ENCODE assay signal across 8 cellular contexts in genomic region chr14:50082308-50082742, GRCh38. TPM values are rescaled to one million over a fixed set of nuclear protein-coding genes. Genes with fewer than 3 reads are reported as not detected.
DNase-seq lines count a peak whose midpoint lies in the region; ATAC-seq and TF ChIP-seq lines count a peak whose summit lies in the region.

No MANE protein-coding gene starts in this region.

- peaks cover 47% of the 10 kb centered on the region for H3K36me3 Mint-ChIP-seq in activated CD4-positive, alpha-beta T cell treated with anti-CD3 and anti-CD28 coated beads, Interleukin-2, amount 10 ng/mL, durations not matched to agents 7 days and 5 days (ENCODE audit: low read depth)

- ATAC-seq in GM18517 (IDR thresholded peaks at IDR 0.05; ENCODE audit: unreplicated experiment), result no peak

- peak; percentile 46 for DNase-seq in activated CD4-positive, alpha-beta T cell treated with anti-CD3 and anti-CD28 coated beads, Interleukin-2, amount 10 ng/mL, durations not matched to agents 7 days and 5 days
- peak; percentile 67 for DNase-seq in effector CD4-positive, alpha-beta T cell
- DNase-seq in stimulated activated CD4-positive, alpha-beta T cell treated with anti-CD3 and anti-CD28 coated beads, Interleukin-4, amount 100 ng/mL, for 24 hours, result peak; percentile 70
- no peak for DNase-seq in NCI-H226
- no peak for DNase-seq in T1000 (lab: John Stamatoyannopoulos, UW)
- DNase-seq in NCI-H510A treated with DMSO at 0.1 percent for 48 hours (lab: John Stamatoyannopoulos, UW), result no peak

- CTCF ChIA-PET in activated CD4-positive, alpha-beta T cell treated with anti-CD3 and anti-CD28 coated beads, Interleukin-2, amount 10 ng/mL, durations not matched to agents 7 days and 5 days (lab: Charles Lee), result interaction anchor here (0.8 to 2.9 kb wide), 12 partner anchors 10 to 229 kb away, joined by 3 to 12 read pairs (median 4); no protein-coding TSS in a partner anchor

- H3K4me3 Mint-ChIP-seq in activated CD4-positive, alpha-beta T cell treated with anti-CD3 and anti-CD28 coated beads, Interleukin-2, amount 10 ng/mL, durations not matched to agents 7 days and 5 days, result peak overlapping the region; percentile 74

- H3K27ac Mint-ChIP-seq in activated CD4-positive, alpha-beta T cell treated with anti-CD3 and anti-CD28 coated beads, Interleukin-2, amount 10 ng/mL, durations not matched to agents 7 days and 5 days, result peak overlapping the region; percentile 98

- TF ChIP-seq POLR2A in GM15510 (IDR thresholded peaks at IDR 0.05; ENCODE audit: borderline replicate concordance, extremely low read depth, insufficient read length), result peak; percentile 29

- no peaks in the 10 kb centered on the region for H3K27me3 Mint-ChIP-seq in activated CD4-positive, alpha-beta T cell treated with anti-CD3 and anti-CD28 coated beads, Interleukin-2, amount 10 ng/mL, durations not matched to agents 7 days and 5 days

- H3K4me1 Mint-ChIP-seq in activated CD4-positive, alpha-beta T cell treated with anti-CD3 and anti-CD28 coated beads, Interleukin-2, amount 10 ng/mL, durations not matched to agents 7 days and 5 days, result peaks cover 82% of the 10 kb centered on the region

- no peaks in the 10 kb centered on the region for H3K9me3 Mint-ChIP-seq in activated CD4-positive, alpha-beta T cell treated with anti-CD3 and anti-CD28 coated beads, Interleukin-2, amount 10 ng/mL, durations not matched to agents 7 days and 5 days

- POLR2A ChIA-PET in activated CD4-positive, alpha-beta T cell treated with anti-CD3 and anti-CD28 coated beads, Interleukin-2, amount 10 ng/mL, durations not matched to agents 7 days and 5 days (lab: Charles Lee), result interaction anchor here (1.6 kb wide), 1 partner anchor 20 kb away, joined by 10 read pairs; no protein-coding TSS in a partner anchor

RNA-seq across cellular contexts. Expression of gene VCPKMT, which starts 34.0 kb away (rescaled TPM):
- total RNA-seq in activated CD4-positive, alpha-beta T cell treated with anti-CD3 and anti-CD28 coated beads, Interleukin-2, amount 10 ng/mL, durations not matched to agents 7 days and 5 days, result 10 to 100 TPM in 1 of 2 experiments, 1 to 10 TPM in 1; 9.8 to 11.3 TPM

Comparison
In these comparisons a context has a peak if more than half of its experiments do, and no peak if none do; other contexts are left out.
1. DNase-seq: peak in activated CD4-positive, alpha-beta T cell treated with anti-CD3 and anti-CD28 coated beads, Interleukin-2, amount 10 ng/mL, durations not matched to agents 7 days and 5 days (single experiment), effector CD4-positive, alpha-beta T cell (single experiment) and stimulated activated CD4-positive, alpha-beta T cell treated with anti-CD3 and anti-CD28 coated beads, Interleukin-4, amount 100 ng/mL, for 24 hours (single experiment); none in NCI-H226 (single experiment), T1000 (single experiment) and NCI-H510A treated with DMSO at 0.1 percent for 48 hours (single experiment).